8 cellular contexts compared by ENCODE assay signal in the genomic region with DNA sequence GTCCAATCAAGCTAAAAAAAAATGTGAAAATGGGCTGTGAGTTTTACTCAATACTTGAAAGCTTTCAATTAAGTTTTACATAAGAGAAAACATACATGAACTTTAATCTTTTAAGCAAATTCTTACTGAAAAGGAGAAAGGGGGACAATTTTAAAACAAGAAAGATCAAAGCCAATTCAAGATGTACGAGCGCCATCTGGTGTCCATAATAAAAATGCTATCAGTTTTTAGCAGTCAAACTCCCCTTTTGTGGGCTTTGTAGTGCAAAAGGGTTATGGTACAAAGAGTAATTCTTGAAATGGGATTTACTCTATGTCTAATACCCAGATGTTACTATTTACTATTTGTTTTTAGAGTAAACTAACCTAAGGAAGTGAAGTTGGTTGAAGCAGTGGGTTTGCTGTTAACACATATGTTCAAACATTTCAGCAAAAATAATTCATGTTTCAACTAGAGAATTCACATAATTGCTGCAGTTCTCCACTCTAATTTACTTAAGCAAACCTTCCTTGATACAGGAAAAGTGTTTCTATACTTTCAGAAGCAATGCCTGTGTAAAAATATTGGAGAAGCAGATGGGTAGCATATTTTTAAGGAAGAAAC.
DNase-seq lines count a peak whose midpoint lies in the region; ATAC-seq, FAIRE-seq and TF ChIP-seq lines count a peak whose summit lies in the region.

No MANE protein-coding gene starts in this region.

- no peaks in the 10 kb centered on the region for H3K9me2 ChIP-seq in GM23248 (ENCODE audit: insufficient read depth)
- H3K9me2 ChIP-seq in OCI-LY1 (ENCODE audit: low read depth, low read length) = no peaks in the 10 kb centered on the region

- WGBS in GM23248 (ENCODE audit: low coverage in 1 of 2, low lambda C conversion rate in 2 of 2, missing lambda C conversion rate in 2 of 2), 2 experiments = 0 to 2% methylated on average over 2 of the region's 2 CpGs

- H3K4me3 ChIP-seq in GM23248 = no peak overlapping the region
- no peak overlapping the region for H3K4me3 ChIP-seq in OCI-LY1 (ENCODE audit: low read depth, low read length, poor library complexity, severe bottlenecking)
- no peak overlapping the region for H3K4me3 ChIP-seq in thoracic aorta

- no peak overlapping the region for H3K9ac ChIP-seq in GM23248
- H3K9ac ChIP-seq in OCI-LY1 (ENCODE audit: low read length) = no peak overlapping the region

- H3K27me3 ChIP-seq in GM23248 (replicated peaks; ENCODE audit: insufficient read depth) = no peaks in the 10 kb centered on the region
- H3K27me3 ChIP-seq in OCI-LY1 (ENCODE audit: insufficient read depth, low read length) = no peaks in the 10 kb centered on the region
- no peaks in the 10 kb centered on the region for H3K27me3 ChIP-seq in thoracic aorta (replicated peaks; ENCODE audit: insufficient read depth)

- H2AFZ ChIP-seq in GM23248 (no peak overlapping the region), OCI-LY1 (ENCODE audit: low read length) (no peak overlapping the region)

- in situ Hi-C loops in ACHN (cut with HindIII; ENCODE audit: low pct_ligation_motif_present, low pct_unique_long_range_greater_than_20kb, low sequenced_read_pairs) = no loop called here
- in situ Hi-C loops in GM23248 (cut with MboI) = no loop called here

- H3F3A ChIP-seq in GM23248 (ENCODE audit: insufficient read depth) = no peaks in the 10 kb centered on the region
- H3F3A ChIP-seq in OCI-LY1 (ENCODE audit: insufficient read depth, low read length) = no peaks in the 10 kb centered on the region

- H3K27ac ChIP-seq in GM23248 = no peak overlapping the region
- no peak overlapping the region for H3K27ac ChIP-seq in OCI-LY1 (ENCODE audit: low read depth, low read length, poor library complexity, severe bottlenecking)
- H3K27ac ChIP-seq in thoracic aorta = no peak overlapping the region

- H3K36me3 ChIP-seq in GM23248 (ENCODE audit: low read depth) (no peaks in the 10 kb centered on the region), OCI-LY1 (ENCODE audit: insufficient read depth, low read length) (no peaks in the 10 kb centered on the region), thoracic aorta (no peaks in the 10 kb centered on the region)

- H4K20me1 ChIP-seq in GM23248 (ENCODE audit: insufficient read depth) (no peaks in the 10 kb centered on the region), OCI-LY1 (ENCODE audit: insufficient read depth, low read length) (no peaks in the 10 kb centered on the region)

- ATAC-seq in thoracic aorta (ENCODE audit: insufficient number of reproducible peaks, low FRiP score, low read depth) = no peak
- no peak for ATAC-seq in GM21381 (IDR thresholded peaks at IDR 0.05; ENCODE audit: unreplicated experiment)

- DNase-seq in ACHN (peak; percentile 28), GM23248 (peak; percentile 40), fibroblast of peridontal ligament (ENCODE audit: extremely low read depth) (peak; percentile 35), thoracic aorta (ENCODE audit: low spot score) (no peak), HTR-8/SVneo (ENCODE audit: insufficient read length, low spot score) (no peak)
- no peak for DNase-seq in effector CD8-positive, alpha-beta T cell (lab: John Stamatoyannopoulos, UW)

- FAIRE-seq in HTR-8/SVneo (lab: Jason Lieb, UNC) = no peak

- no peaks in the 10 kb centered on the region for H3K79me2 ChIP-seq in GM23248 (ENCODE audit: insufficient read depth)
- no peaks in the 10 kb centered on the region for H3K79me2 ChIP-seq in OCI-LY1 (ENCODE audit: insufficient read depth, low read length)

- H3K4me2 ChIP-seq in GM23248 (ENCODE audit: unreplicated experiment) (no peak overlapping the region), OCI-LY1 (ENCODE audit: low read length) (no peak overlapping the region)

- TF ChIP-seq CTCF in OCI-LY1 (IDR thresholded peaks at IDR 0.05; ENCODE audit: low read length) = peak; percentile 76
- peak; percentile 43 for TF ChIP-seq CTCF in thoracic aorta (IDR thresholded peaks at IDR 0.05)

- H3K9me3 ChIP-seq in GM23248 (ENCODE audit: low read depth) (no peaks in the 10 kb centered on the region), OCI-LY1 (ENCODE audit: low read length) (no peaks in the 10 kb centered on the region), thoracic aorta (no peaks in the 10 kb centered on the region)

- H3K4me1 ChIP-seq in GM23248 (ENCODE audit: insufficient read depth) (no peaks in the 10 kb centered on the region), OCI-LY1 (ENCODE audit: insufficient read depth, low read length, severe bottlenecking) (no peaks in the 10 kb centered on the region), thoracic aorta (ENCODE audit: control insufficient read depth in 1 of 2, low read depth in 2 of 2) (no peaks in the 10 kb centered on the region)

Comparison
In these comparisons a context has a peak if more than half of its experiments do, and no peak if none do; other contexts are left out.
1. DNase-seq: peak in ACHN (single experiment), GM23248 (single experiment) and fibroblast of peridontal ligament (single experiment); none in thoracic aorta (single experiment), effector CD8-positive, alpha-beta T cell (single experiment) and HTR-8/SVneo (single experiment).